15 cellular contexts compared by ENCODE assay signal in genomic region chr12:96020314-96021003, GRCh38. TPM values are rescaled to one million over a fixed set of nuclear protein-coding genes. Genes with fewer than 3 reads are reported as not detected.
DNase-seq lines count a peak whose midpoint lies in the region; ATAC-seq and TF ChIP-seq lines count a peak whose summit lies in the region.
"Had no signal": no experiment of that assay in that cellular context is flagged by ENCODE, and none has a peak within 500 bp of the region (broad histone marks: within the 10 kb centered on the region; RNA-seq: fewer than 3 reads in every experiment).

No MANE protein-coding gene starts in this region.

- H3K4me3 Mint-ChIP-seq in effector memory CD8-positive, alpha-beta T cell: no peak overlapping the region

- H3K36me3 ChIP-seq in SK-N-SH (replicated peaks in 1 of 2; ENCODE audit: control insufficient read depth in 1 of 2, insufficient read depth in 2 of 2, low read length in 1 of 2): peaks cover 37 to 62% of the 10 kb centered on the region in 2 experiments

- CTCF ChIA-PET in SK-N-SH (lab: Yijun Ruan, JAX): interaction anchor here (1.3 to 2.5 kb wide), 3 partner anchors 11 to 195 kb away, joined by 3 to 8 read pairs (median 7); no protein-coding TSS in a partner anchor

- H3K9me3 Mint-ChIP-seq in effector memory CD8-positive, alpha-beta T cell: no peaks in the 10 kb centered on the region

- ATAC-seq in GM18870 (IDR thresholded peaks at IDR 0.05; ENCODE audit: unreplicated experiment): peak; percentile 97
- ATAC-seq in GM21825 (IDR thresholded peaks at IDR 0.05; ENCODE audit: unreplicated experiment): peak; percentile 89
- peak; percentile 96 for ATAC-seq in HG03442 (IDR thresholded peaks at IDR 0.05; ENCODE audit: unreplicated experiment)
- peak; percentile 48 for ATAC-seq in effector memory CD8-positive, alpha-beta T cell (replicated peaks)
- ATAC-seq: SK-N-SH treated with all-trans-retinoic acid at 6 μM for 48 hours had no signal

- no peak for TF ChIP-seq EP300 in SK-N-SH (IDR thresholded peaks at IDR 0.05; ENCODE audit: borderline replicate concordance in 1 of 2, low read depth in 1 of 2, low read length in 1 of 2)

- no peaks in the 10 kb centered on the region for H3K9me3 ChIP-seq in SK-N-SH

- H3K36me3 Mint-ChIP-seq in effector memory CD8-positive, alpha-beta T cell (ENCODE audit: insufficient read depth): peaks cover 68% of the 10 kb centered on the region

- intact Hi-C loops in lower leg skin (cut with DNase I; ENCODE audit: low total_unique reads): no loop called here

- no peak for DNase-seq in effector memory CD8-positive, alpha-beta T cell
- DNase-seq in glomerular visceral epithelial cell (ENCODE audit: extremely low spot score) (no peak), AML-193 (lab: John Stamatoyannopoulos, UW) (no peak), lower leg skin (ENCODE audit: low spot score in 2 of 2) (no peak), SK-N-SH (no peak)
- DNase-seq: DMS153, foreskin fibroblast, HCEC 1CT, midbrain, NCI-H1436 treated with DMSO at 0.1 percent for 48 hours had no signal

- 73 to 82% methylated on average over 3 of the region's 3 CpGs for WGBS in lower leg skin, 2 donors
- 94% methylated on average over 3 of the region's 3 CpGs for WGBS in SK-N-SH (ENCODE audit: low lambda C conversion rate)

- H3F3A ChIP-seq in SK-N-SH (replicated peaks; ENCODE audit: insufficient read depth): no peaks in the 10 kb centered on the region

- no peak for TF ChIP-seq RAD21 in SK-N-SH (IDR thresholded peaks at IDR 0.05; ENCODE audit: low read length)

- H3K27me3 ChIP-seq in SK-N-SH (ENCODE audit: insufficient read depth): no peaks in the 10 kb centered on the region
- H3K27me3 ChIP-seq: cardiac muscle cell had no signal

- TF ChIP-seq POLR2A in lower leg skin (IDR thresholded peaks at IDR 0.05): no peak

- H3K27ac Mint-ChIP-seq in effector memory CD8-positive, alpha-beta T cell: no peak overlapping the region

- POLR2A ChIA-PET in SK-N-SH (lab: Yijun Ruan, JAX): interaction anchor here (0.6 kb wide), 1 partner anchor 36 kb away, joined by 3 read pairs; no protein-coding TSS in a partner anchor

- no peak overlapping the region for H2AFZ ChIP-seq in SK-N-SH (ENCODE audit: low read depth)

- H3K79me2 ChIP-seq in SK-N-SH (ENCODE audit: insufficient read depth): no peaks in the 10 kb centered on the region

- TF ChIP-seq CTCF in lower leg skin (IDR thresholded peaks at IDR 0.05) (no peak), SK-N-SH (IDR thresholded peaks at IDR 0.05) (no peak)

- H3K4me1 ChIP-seq in SK-N-SH (ENCODE audit: control insufficient read depth in 1 of 2, insufficient read depth in 2 of 2, low read depth in 1 of 2, low read length in 1 of 2): no peaks in the 10 kb centered on the region

- no peak overlapping the region for H3K9ac ChIP-seq in SK-N-SH

- no peaks in the 10 kb centered on the region for H3K27me3 Mint-ChIP-seq in effector memory CD8-positive, alpha-beta T cell

- H3K27ac ChIP-seq in SK-N-SH (ENCODE audit: low read depth in 2 of 2, low read length in 1 of 2): no peak overlapping the region
- H3K27ac ChIP-seq: cardiac muscle cell had no signal

- H3K4me3 ChIP-seq in lower leg skin (ENCODE audit: low read depth, poor library complexity, severe bottlenecking) (no peak overlapping the region), SK-N-SH (ENCODE audit: low read depth in 2 of 2, low read length in 1 of 2) (no peak overlapping the region)
- H3K4me3 ChIP-seq: cardiac muscle cell had no signal

- H3K4me1 Mint-ChIP-seq in effector memory CD8-positive, alpha-beta T cell (ENCODE audit: low read depth in 2 of 2): no peaks in the 10 kb centered on the region

- H4K20me1 ChIP-seq in SK-N-SH (ENCODE audit: insufficient read depth): no peaks in the 10 kb centered on the region

- no peak overlapping the region for H3K4me2 ChIP-seq in SK-N-SH

- H3K9me2 ChIP-seq in SK-N-SH: no peaks in the 10 kb centered on the region

TF ChIP-seq in SK-N-SH, 30 proteins besides CTCF, POLR2A, EP300 and RAD21:
- no peak for TF ChIP-seq GABPA (IDR thresholded peaks at IDR 0.05; ENCODE audit: low read depth)
- TF ChIP-seq TEAD4 (IDR thresholded peaks at IDR 0.05; ENCODE audit: borderline replicate concordance, insufficient read depth): no peak
- TF ChIP-seq FOSL2 (IDR thresholded peaks at IDR 0.05; ENCODE audit: borderline replicate concordance, low read depth): no peak
- no peak for TF ChIP-seq RXRA (IDR thresholded peaks at IDR 0.05; ENCODE audit: borderline replicate concordance, low read depth)
- no peak for TF ChIP-seq YY1 (IDR thresholded peaks at IDR 0.05; ENCODE audit: low read depth)
- TF ChIP-seq, protein P1, sequence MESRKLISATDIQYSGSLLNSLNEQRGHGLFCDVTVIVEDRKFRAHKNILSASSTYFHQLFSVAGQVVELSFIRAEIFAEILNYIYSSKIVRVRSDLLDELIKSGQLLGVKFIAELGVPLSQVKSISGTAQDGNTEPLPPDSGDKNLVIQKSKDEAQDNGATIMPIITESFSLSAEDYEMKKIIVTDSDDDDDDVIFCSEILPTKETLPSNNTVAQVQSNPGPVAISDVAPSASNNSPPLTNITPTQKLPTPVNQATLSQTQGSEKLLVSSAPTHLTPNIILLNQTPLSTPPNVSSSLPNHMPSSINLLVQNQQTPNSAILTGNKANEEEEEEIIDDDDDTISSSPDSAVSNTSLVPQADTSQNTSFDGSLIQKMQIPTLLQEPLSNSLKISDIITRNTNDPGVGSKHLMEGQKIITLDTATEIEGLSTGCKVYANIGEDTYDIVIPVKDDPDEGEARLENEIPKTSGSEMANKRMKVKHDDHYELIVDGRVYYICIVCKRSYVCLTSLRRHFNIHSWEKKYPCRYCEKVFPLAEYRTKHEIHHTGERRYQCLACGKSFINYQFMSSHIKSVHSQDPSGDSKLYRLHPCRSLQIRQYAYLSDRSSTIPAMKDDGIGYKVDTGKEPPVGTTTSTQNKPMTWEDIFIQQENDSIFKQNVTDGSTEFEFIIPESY (IDR thresholded peaks at IDR 0.05; ENCODE audit: borderline replicate concordance, low read depth): no peak
- TF ChIP-seq PBX3 (IDR thresholded peaks at IDR 0.05): no peak
- no peak for TF ChIP-seq GATA2 (CRISPR knock-in tag; IDR thresholded peaks at IDR 0.05)
- no peak for TF ChIP-seq MEF2A (IDR thresholded peaks at IDR 0.05; ENCODE audit: borderline replicate concordance, low read depth)
- TF ChIP-seq RCOR1 (IDR thresholded peaks at IDR 0.05; ENCODE audit: low read length): no peak
- no peak for TF ChIP-seq NFIC (IDR thresholded peaks at IDR 0.05; ENCODE audit: borderline replicate concordance)
- no peak for TF ChIP-seq MXI1 (IDR thresholded peaks at IDR 0.05; ENCODE audit: low read depth, low read length)
- no peak for TF ChIP-seq FOXJ3 (CRISPR knock-in tag; IDR thresholded peaks at IDR 0.05)
- TF ChIP-seq NRF1 (IDR thresholded peaks at IDR 0.05; ENCODE audit: low read depth, low read length): no peak
- TF ChIP-seq TCF12 (IDR thresholded peaks at IDR 0.05): no peak
- TF ChIP-seq ELF1 (IDR thresholded peaks at IDR 0.05): no peak
- TF ChIP-seq EZH2phosphoT487 (IDR thresholded peaks at IDR 0.05; ENCODE audit: borderline replicate concordance, low read depth): no peak

RNA-seq across cellular contexts. Expression of gene LTA4H, which starts 14.9 kb away (rescaled TPM):
- total RNA-seq in lower leg skin: 10 to 100 TPM; 66.0 to 84.7 (median 75.5) TPM
- 55.9 and 71.5 TPM in 2 replicates for polyA plus RNA-seq in SK-N-SH (2012; rRNA removed)
- 77.7 and 84.1 TPM in 2 replicates for polyA plus RNA-seq in SK-N-SH (2012; cell fraction: cytosol; rRNA removed)
- polyA plus RNA-seq in SK-N-SH (2012; cell fraction: nucleus; rRNA removed): 48.2 and 103 TPM in 2 replicates

RNA-seq across cellular contexts. Expression of gene HAL, which starts 24.3 kb away (rescaled TPM):
- total RNA-seq in lower leg skin: 100 to 1,000 TPM; 128 to 289 (median 164) TPM
- polyA plus RNA-seq in SK-N-SH (2012; rRNA removed): 0.08 and 0.10 TPM in 2 replicates
- 0.01 and 0.05 TPM in 2 replicates for polyA plus RNA-seq in SK-N-SH (2012; cell fraction: cytosol; rRNA removed)
- polyA plus RNA-seq in SK-N-SH (2012; cell fraction: nucleus; rRNA removed): 0.57 and 0.74 TPM in 2 replicates
- total RNA-seq: cardiac muscle cell had no signal
- polyA plus RNA-seq: cardiac muscle cell had no signal
